22 cellular contexts compared by ENCODE assay signal in genomic region chr7:80934286-80934685, GRCh38. TPM values are rescaled to one million over a fixed set of nuclear protein-coding genes. Genes with fewer than 3 reads are reported as not detected.
DNase-seq lines count a peak whose midpoint lies in the region; ATAC-seq and TF ChIP-seq lines count a peak whose summit lies in the region.
"Had no signal": no experiment of that assay in that cellular context is flagged by ENCODE, and none has a peak within 500 bp of the region (broad histone marks: within the 10 kb centered on the region; RNA-seq: fewer than 3 reads in every experiment).

No MANE protein-coding gene starts in this region.

- H3K9me3 Mint-ChIP-seq in activated CD8-positive, alpha-beta memory T cell treated with anti-CD3 and anti-CD28 coated beads, Interleukin-2, amount 10 ng/mL, durations not matched to agents 7 days and 5 days (ENCODE audit: low read depth) = peaks cover 10% of the 10 kb centered on the region
- H3K9me3 Mint-ChIP-seq: T-helper 2 cell treated with Interferon-gamma antibody and Interleukin-4, amounts not matched to agents 5 μg/mL and 100 μg/mL, for 36 hours had no signal

- H3K27me3 Mint-ChIP-seq in activated CD8-positive, alpha-beta memory T cell treated with anti-CD3 and anti-CD28 coated beads, Interleukin-2, amount 10 ng/mL, durations not matched to agents 7 days and 5 days = no peaks in the 10 kb centered on the region
- H3K27me3 Mint-ChIP-seq: effector memory CD8-positive, alpha-beta T cell; IgD-negative memory B cell; stimulated activated naive CD8-positive, alpha-beta T cell treated with anti-CD3 and anti-CD28 coated beads, Interleukin-15, amount 100 ng/mL, for 72 hours had no signal

- ATAC-seq in foreskin keratinocyte = no peak
- no peak for ATAC-seq in activated CD8-positive, alpha-beta memory T cell treated with anti-CD3 and anti-CD28 coated beads, Interleukin-2, amount 10 ng/mL, durations not matched to agents 7 days and 5 days
- ATAC-seq: effector memory CD8-positive, alpha-beta T cell; stimulated activated naive CD8-positive, alpha-beta T cell treated with anti-CD3 and anti-CD28 coated beads, Interleukin-15, amount 100 ng/mL, for 72 hours had no signal

- H3K4me1 Mint-ChIP-seq in activated CD8-positive, alpha-beta memory T cell treated with anti-CD3 and anti-CD28 coated beads, Interleukin-2, amount 10 ng/mL, durations not matched to agents 7 days and 5 days = no peaks in the 10 kb centered on the region
- H3K4me1 Mint-ChIP-seq: stimulated activated naive CD8-positive, alpha-beta T cell treated with anti-CD3 and anti-CD28 coated beads, Interleukin-15, amount 100 ng/mL, for 72 hours had no signal

- H3K27me3 ChIP-seq in foreskin keratinocyte = no peaks in the 10 kb centered on the region
- H3K27me3 ChIP-seq: hepatocyte, MG63, spleen, tibial nerve had no signal

- DNase-seq in EH (ENCODE audit: low read depth) (peak; percentile 23), NOMO-1 (lab: John Stamatoyannopoulos, UW; ENCODE audit: unreplicated experiment in 2 of 2) (peak; percentile 46 to 70), cardiac fibroblast (ENCODE audit: low read depth in 2 of 2) (peak; percentile 28 to 72), kidney tubule cell (ENCODE audit: low spot score) (peak; percentile 59), foreskin keratinocyte (no peak), cerebellum (ENCODE audit: low spot score) (no peak)
- no peak for DNase-seq in activated CD8-positive, alpha-beta memory T cell treated with anti-CD3 and anti-CD28 coated beads, Interleukin-2, amount 10 ng/mL, durations not matched to agents 7 days and 5 days
- DNase-seq: activated CD4-positive, alpha-beta T cell treated with anti-CD3 and anti-CD28 coated beads, Interleukin-2, amount 50 U/mL, for 48 hours; AML-193; cerebellar nuclear complex; DND-41; effector memory CD8-positive, alpha-beta T cell; MG63; NCI-H1436 treated with DMSO at 0.1 percent for 48 hours; spleen; stimulated activated CD4-positive, alpha-beta T cell treated with anti-CD3 and anti-CD28 coated beads, Interleukin-4, amount 100 ng/mL, for 24 hours; stimulated activated naive CD8-positive, alpha-beta T cell treated with anti-CD3 and anti-CD28 coated beads, Interleukin-15, amount 100 ng/mL, for 72 hours had no signal

- CTCF ChIA-PET in activated CD8-positive, alpha-beta memory T cell treated with anti-CD3 and anti-CD28 coated beads, Interleukin-2, amount 10 ng/mL, durations not matched to agents 7 days and 5 days (lab: Charles Lee) = no interaction called here

- no peak overlapping the region for H3K4me3 Mint-ChIP-seq in activated CD8-positive, alpha-beta memory T cell treated with anti-CD3 and anti-CD28 coated beads, Interleukin-2, amount 10 ng/mL, durations not matched to agents 7 days and 5 days
- H3K4me3 Mint-ChIP-seq: effector memory CD8-positive, alpha-beta T cell; IgD-negative memory B cell; stimulated activated naive CD8-positive, alpha-beta T cell treated with anti-CD3 and anti-CD28 coated beads, Interleukin-15, amount 100 ng/mL, for 72 hours; T-helper 2 cell treated with Interferon-gamma antibody and Interleukin-4, amounts not matched to agents 5 μg/mL and 100 μg/mL, for 36 hours had no signal

- H3K27ac ChIP-seq in foreskin keratinocyte = no peak overlapping the region
- H3K27ac ChIP-seq: hepatocyte, SK-N-MC, spleen, tibial nerve had no signal

- no peaks in the 10 kb centered on the region for H3K4me1 ChIP-seq in foreskin keratinocyte
- H3K4me1 ChIP-seq: spleen, tibial nerve had no signal

- no peak overlapping the region for H3K27ac Mint-ChIP-seq in activated CD8-positive, alpha-beta memory T cell treated with anti-CD3 and anti-CD28 coated beads, Interleukin-2, amount 10 ng/mL, durations not matched to agents 7 days and 5 days
- H3K27ac Mint-ChIP-seq: effector memory CD8-positive, alpha-beta T cell; IgD-negative memory B cell; stimulated activated naive CD8-positive, alpha-beta T cell treated with anti-CD3 and anti-CD28 coated beads, Interleukin-15, amount 100 ng/mL, for 72 hours; T-helper 2 cell treated with Interferon-gamma antibody and Interleukin-4, amounts not matched to agents 5 μg/mL and 100 μg/mL, for 36 hours had no signal

- H3K36me3 Mint-ChIP-seq in activated CD8-positive, alpha-beta memory T cell treated with anti-CD3 and anti-CD28 coated beads, Interleukin-2, amount 10 ng/mL, durations not matched to agents 7 days and 5 days = no peaks in the 10 kb centered on the region
- H3K36me3 Mint-ChIP-seq: IgD-negative memory B cell had no signal

- no peak overlapping the region for H3K4me3 ChIP-seq in cardiac fibroblast (replicated peaks in 1 of 2; ENCODE audit: low read depth in 2 of 2, low read length in 2 of 2)
- H3K4me3 ChIP-seq: hepatocyte, MG63, SK-N-MC, spleen, tibial nerve had no signal

- TF ChIP-seq CTCF in cardiac fibroblast (IDR thresholded peaks at IDR 0.05; ENCODE audit: low read depth, low read length) (no peak), foreskin keratinocyte (conservative IDR thresholded peaks at IDR 0.05) (no peak)

RNA-seq across cellular contexts. Expression of gene SEMA3C, which starts 15.4 kb away (rescaled TPM):
- total RNA-seq in foreskin keratinocyte (99.5 and 150 TPM in 2 replicates), cerebellum (33.2 TPM)
- 16.2 and 21.2 TPM in 2 replicates for polyA plus RNA-seq in foreskin keratinocyte
- total RNA-seq in activated CD8-positive, alpha-beta memory T cell treated with anti-CD3 and anti-CD28 coated beads, Interleukin-2, amount 10 ng/mL, durations not matched to agents 7 days and 5 days = not detected
- polyA plus RNA-seq: IgD-negative memory B cell had no signal

Comparison
In these comparisons a context has a peak if more than half of its experiments do, and no peak if none do; other contexts are left out.
1. DNase-seq: peak in EH (single experiment), NOMO-1 (2 of 2), cardiac fibroblast (2 of 2) and kidney tubule cell (single experiment); none in foreskin keratinocyte (0 of 2), cerebellum (single experiment) and activated CD8-positive, alpha-beta memory T cell treated with anti-CD3 and anti-CD28 coated beads, Interleukin-2, amount 10 ng/mL, durations not matched to agents 7 days and 5 days (single experiment).
2. RNA of gene SEMA3C, which starts 15.4 kb away (total RNA-seq): 99.5 to 150 TPM in foreskin keratinocyte and 33.2 TPM in cerebellum (single experiment); not detected in activated CD8-positive, alpha-beta memory T cell treated with anti-CD3 and anti-CD28 coated beads, Interleukin-2, amount 10 ng/mL, durations not matched to agents 7 days and 5 days; every median in the first group is over 10 times any median in the second.